In genomic region chr3:101724329-101725191, GRCh38 we compare ENCODE assay signal across 8 cellular contexts. TPM values are rescaled to one million over a fixed set of nuclear protein-coding genes. Genes with fewer than 3 reads are reported as not detected.
A peak's percentile ranks its signal among the peaks of the same experiment; 100 is the strongest.
DNase-seq lines count a peak whose midpoint lies in the region; TF ChIP-seq lines count a peak whose summit lies in the region.

CEP97 (plus strand) TSS chr3:101724614; CDS start chr3:101724677, 63 bp downstream.

- peaks cover 3% of the 10 kb centered on the region; the same call in 1 of the 2 replicates for H3K36me3 Mint-ChIP-seq in HFFc6 (ENCODE audit: low read depth)
- H3K36me3 Mint-ChIP-seq in activated naive CD4-positive, alpha-beta T cell treated with anti-CD3 and anti-CD28 coated beads, Interleukin-2, amount 10 ng/mL, durations not matched to agents 7 days and 5 days, result peaks cover 21% of the 10 kb centered on the region

- peak within 1 kb of the TSS; percentile 76 for H3K9ac ChIP-seq in SK-N-MC (ENCODE audit: insufficient read length)

- WGBS in testis, 2 donors, result 0% methylated on average over 8 to 46 of the region's 49 CpGs

- peaks cover 35% of the 10 kb centered on the region for H3K36me3 ChIP-seq in SK-N-MC (ENCODE audit: insufficient read depth, low read length)
- H3K36me3 ChIP-seq in testis (ENCODE audit: low read depth, missing control alignments), result no peaks in the 10 kb centered on the region

- H3K9me3 ChIP-seq in SK-N-MC (ENCODE audit: low read depth, low read length) (no peaks in the 10 kb centered on the region), testis (no peaks in the 10 kb centered on the region)

- H3K27me3 Mint-ChIP-seq in HFFc6 (ENCODE audit: insufficient read depth), result no peaks in the 10 kb centered on the region
- H3K27me3 Mint-ChIP-seq in activated naive CD4-positive, alpha-beta T cell treated with anti-CD3 and anti-CD28 coated beads, Interleukin-2, amount 10 ng/mL, durations not matched to agents 7 days and 5 days, result no peaks in the 10 kb centered on the region

- H3K4me3 Mint-ChIP-seq in HFFc6, result peak within 1 kb of the TSS; percentile 99
- H3K4me3 Mint-ChIP-seq in activated naive CD4-positive, alpha-beta T cell treated with anti-CD3 and anti-CD28 coated beads, Interleukin-2, amount 10 ng/mL, durations not matched to agents 7 days and 5 days, result peak within 1 kb of the TSS; percentile 99

- CTCF ChIA-PET in activated naive CD4-positive, alpha-beta T cell treated with anti-CD3 and anti-CD28 coated beads, Interleukin-2, amount 10 ng/mL, durations not matched to agents 7 days and 5 days (lab: Charles Lee), result interaction anchor here (0.6 to 1.8 kb wide), 6 partner anchors 10 to 55 kb away, joined by 3 to 8 read pairs (median 3); partner anchors contain the start of genes NXPE3 and ZBTB11

- TF ChIP-seq CTCF in HFFc6 (IDR thresholded peaks at IDR 0.05), result no peak
- no peak for TF ChIP-seq CTCF in NB4 (IDR thresholded peaks at IDR 0.05; ENCODE audit: low read depth, low read length)
- TF ChIP-seq CTCF in testis (IDR thresholded peaks at IDR 0.05), result no peak

- peaks cover 3% of the 10 kb centered on the region for H3K4me1 ChIP-seq in testis

- H3K27ac Mint-ChIP-seq in HFFc6, result peak within 1 kb of the TSS; percentile 96
- H3K27ac Mint-ChIP-seq in activated naive CD4-positive, alpha-beta T cell treated with anti-CD3 and anti-CD28 coated beads, Interleukin-2, amount 10 ng/mL, durations not matched to agents 7 days and 5 days, result peak within 1 kb of the TSS; percentile 94

- H3K9me3 Mint-ChIP-seq in HFFc6, result no peaks in the 10 kb centered on the region
- H3K9me3 Mint-ChIP-seq in activated naive CD4-positive, alpha-beta T cell treated with anti-CD3 and anti-CD28 coated beads, Interleukin-2, amount 10 ng/mL, durations not matched to agents 7 days and 5 days, result no peaks in the 10 kb centered on the region

- peaks cover 32% of the 10 kb centered on the region for H3K4me1 Mint-ChIP-seq in HFFc6 (ENCODE audit: low read depth)
- peaks cover 67% of the 10 kb centered on the region for H3K4me1 Mint-ChIP-seq in activated naive CD4-positive, alpha-beta T cell treated with anti-CD3 and anti-CD28 coated beads, Interleukin-2, amount 10 ng/mL, durations not matched to agents 7 days and 5 days

- no peaks in the 10 kb centered on the region for H3K27me3 ChIP-seq in testis

- intact Hi-C loops in testis (cut with DNase I; ENCODE audit: low total_unique reads), result no loop called here

- TF ChIP-seq POLR2A in NB4 (IDR thresholded peaks at IDR 0.05; ENCODE audit: extremely low read depth, insufficient read length) (peak; percentile 54), testis (IDR thresholded peaks at IDR 0.05) (peak; percentile 15)

- H3K4me3 ChIP-seq in NB4 (ENCODE audit: low read depth, low read length) (peak within 1 kb of the TSS; percentile 97), SK-N-MC (peak within 1 kb of the TSS; percentile 87), testis (peak within 1 kb of the TSS; percentile 70 to 82)

- DNase-seq in GM04503 (ENCODE audit: low read depth), result peak; percentile 67
- peak; percentile 85 for DNase-seq in HFFc6
- DNase-seq in NB4 (ENCODE audit: low read depth), result peak; percentile 97
- DNase-seq in SK-N-MC (ENCODE audit: low read depth, low spot score), result peak; percentile 75
- DNase-seq in activated naive CD4-positive, alpha-beta T cell treated with anti-CD3 and anti-CD28 coated beads, Interleukin-2, amount 10 ng/mL, durations not matched to agents 7 days and 5 days, result peak; percentile 92
- DNase-seq in glomerular endothelial cell (ENCODE audit: extremely low read depth, low read depth, low spot score), result peak; percentile 68
- peak; percentile 93 for DNase-seq in occipital lobe (lab: John Stamatoyannopoulos, UW)
- DNase-seq in testis, result peak; percentile 98

- H3K27ac ChIP-seq in SK-N-MC (peak within 1 kb of the TSS; percentile 74), testis (peak within 1 kb of the TSS; percentile 77 to 83)

RNA-seq across cellular contexts. Expression of gene CEP97, which starts in this region (rescaled TPM):
- 10 to 100 TPM; 10.6 to 17.4 (median 14.0) TPM for total RNA-seq in HFFc6 (2021; fragmentation: NEBNext Ultra II Directional; extraction: Animal tissue kit (Norgen Biotek cat#: 25700))
- total RNA-seq in glomerular endothelial cell, result 3.9 and 6.4 TPM in 2 replicates
- 69.6 TPM for total RNA-seq in occipital lobe
- total RNA-seq in testis, result 10 to 100 TPM; 22.1 to 26.5 TPM
- 19.3 TPM for polyA plus RNA-seq in testis (ENCODE audit: insufficient read depth, low read depth, low replicate concordance)

Comparison
In these comparisons a context has a peak if more than half of its experiments do, and no peak if none do; other contexts are left out.
1. Peak in every context shown above with its lines: DNase-seq, H3K4me3 ChIP-seq and H3K27ac ChIP-seq.